ENCODE assay signal across 16 cellular contexts in the genomic region with DNA sequence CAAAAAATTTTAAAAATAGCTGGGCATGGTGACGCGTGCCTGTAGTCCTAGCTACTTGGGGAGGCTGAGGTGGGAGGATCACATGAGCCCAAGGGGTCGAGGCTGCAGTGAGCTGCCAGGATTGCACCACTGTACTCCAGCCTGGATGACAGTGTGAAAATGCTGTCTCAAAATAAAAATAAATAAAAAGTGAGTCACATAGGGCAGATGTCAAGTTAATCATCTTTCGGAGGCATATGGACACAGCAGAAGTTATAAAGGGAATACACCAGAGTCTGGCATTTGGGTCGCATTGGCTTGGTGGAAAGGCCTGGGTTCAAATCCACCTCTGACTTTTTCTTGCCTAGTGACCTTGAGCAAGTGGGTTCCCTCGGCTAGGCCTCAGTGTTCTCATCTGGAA.
DNase-seq lines count a peak whose midpoint lies in the region; ATAC-seq, FAIRE-seq and TF ChIP-seq lines count a peak whose summit lies in the region.
"Had no signal": no experiment of that assay in that cellular context is flagged by ENCODE, and none has a peak within 500 bp of the region (broad histone marks: within the 10 kb centered on the region; RNA-seq: fewer than 3 reads in every experiment).

No MANE protein-coding gene starts in this region.

- CTCF ChIA-PET in HepG2 (lab: Yijun Ruan, JAX; ENCODE audit: low intra/inter-chr PET ratio, low total read pairs): no interaction called here

- H2AFZ ChIP-seq in HepG2 (ENCODE audit: low read length): no peak overlapping the region

- POLR2A ChIA-PET in HepG2 (lab: Yijun Ruan, JAX): no interaction called here

- no peaks in the 10 kb centered on the region for H3K36me3 ChIP-seq in HepG2 (replicated peaks in 1 of 2; ENCODE audit: control insufficient read depth in 1 of 2, insufficient read depth in 2 of 2, low read length in 2 of 2)
- H3K36me3 ChIP-seq: BE2C had no signal

- intact Hi-C loops in HepG2 (cut with micrococcal nuclease; ENCODE audit: unreplicated experiment): no loop called here

- peaks cover 0 to 9% of the 10 kb centered on the region in 2 experiments; a peak in 3 of 5 replicates for H3K27me3 ChIP-seq in HepG2 (ENCODE audit: control insufficient read depth in 1 of 2, insufficient read depth in 2 of 2, low read length in 2 of 2)
- H3K27me3 ChIP-seq: BE2C had no signal

- H3K9me3 ChIP-seq in HepG2 (ENCODE audit: low read length): peaks cover 10% of the 10 kb centered on the region
- H3K9me3 ChIP-seq: BE2C had no signal

- no peak for TF ChIP-seq RAD21 in HepG2 (CRISPR knock-in tag; IDR thresholded peaks at IDR 0.05)

- WGBS in HepG2 (ENCODE audit: low lambda C conversion rate): 29% methylated on average over 6 of the region's 6 CpGs

- no peak for TF ChIP-seq POLR2A in HepG2 (IDR thresholded peaks at IDR 0.05; ENCODE audit: insufficient read depth in 1 of 2, low read depth in 2 of 2, low read length in 2 of 2)

- no peak overlapping the region for H3K4me2 ChIP-seq in HepG2 (ENCODE audit: low read depth, low read length)

- H4K20me1 ChIP-seq in HepG2 (ENCODE audit: insufficient read depth, low read length): no peaks in the 10 kb centered on the region

- H3K4me3 ChIP-seq in choroid plexus epithelial cell (ENCODE audit: low read depth, low read length): no peak overlapping the region
- no peak overlapping the region for H3K4me3 ChIP-seq in HepG2 (replicated peaks in 1 of 3; ENCODE audit: insufficient read depth in 1 of 3, low read depth in 2 of 3, low read length in 3 of 3)

- no TSS peak for BruUV-seq in HepG2 (replicated peaks; lab: Mats Ljungman, UMichigan)

- in situ Hi-C loops in HepG2 (cut with HindIII; ENCODE audit: extremely low pct_ligation_motif_present, low pct_unique_long_range_greater_than_20kb): no loop called here

- no peaks in the 10 kb centered on the region for H3K79me2 ChIP-seq in HepG2 (ENCODE audit: insufficient read depth, low read length)

- no peak for FAIRE-seq in HepG2 (lab: Jason Lieb, UNC)
- FAIRE-seq: RCC 7860 had no signal

- ATAC-seq in HepG2 (no peak), HG03039 (IDR thresholded peaks at IDR 0.05; ENCODE audit: unreplicated experiment) (no peak), HG03520 (IDR thresholded peaks at IDR 0.05; ENCODE audit: unreplicated experiment) (no peak)
- ATAC-seq: HCT116 had no signal

- peaks cover 3% of the 10 kb centered on the region for H3K4me1 ChIP-seq in HepG2 (ENCODE audit: insufficient read depth, low read length)
- H3K4me1 ChIP-seq: BE2C had no signal

- no peak overlapping the region for H3K9ac ChIP-seq in HepG2 (ENCODE audit: insufficient read depth, low read depth, low read length)

- DNase-seq in EH (ENCODE audit: low read depth) (peak; percentile 8), LHCN-M2 (ENCODE audit: low read depth) (peak; percentile 37), choroid plexus epithelial cell (ENCODE audit: low read depth) (peak; percentile 22), HepG2 (ENCODE audit: low spot score) (no peak)
- no peak for DNase-seq in activated T-cell treated with anti-CD3 and anti-CD28 coated beads, Interleukin-2, amount 50 U/mL, for 1 hour
- DNase-seq: BE2C; CD4-positive, alpha-beta memory T cell; Kasumi-1; NCI-H1436; NCI-H2029 treated with DMSO at 0.1 percent for 48 hours; NCI-H524; SHP77 treated with DMSO at 0.1 percent for 48 hours had no signal

- no peak overlapping the region for H3K27ac ChIP-seq in HepG2 (ENCODE audit: extremely low read length, insufficient read depth, low read length)

- TF ChIP-seq CTCF in choroid plexus epithelial cell (conservative IDR thresholded peaks at IDR 0.05; ENCODE audit: low read depth, low read length) (no peak), HepG2 (CRISPR knock-in tag; IDR thresholded peaks at IDR 0.05) (no peak)

- TF ChIP-seq EP300 in HepG2 (IDR thresholded peaks at IDR 0.05; ENCODE audit: low read depth in 2 of 2, low read length in 2 of 2) (no peak), HepG2 (CRISPR knock-in tag; IDR thresholded peaks at IDR 0.05; ENCODE audit: borderline replicate concordance) (no peak)

TF ChIP-seq in HepG2, 621 proteins besides CTCF, POLR2A, EP300 and RAD21:
- TF ChIP-seq, protein P1, sequence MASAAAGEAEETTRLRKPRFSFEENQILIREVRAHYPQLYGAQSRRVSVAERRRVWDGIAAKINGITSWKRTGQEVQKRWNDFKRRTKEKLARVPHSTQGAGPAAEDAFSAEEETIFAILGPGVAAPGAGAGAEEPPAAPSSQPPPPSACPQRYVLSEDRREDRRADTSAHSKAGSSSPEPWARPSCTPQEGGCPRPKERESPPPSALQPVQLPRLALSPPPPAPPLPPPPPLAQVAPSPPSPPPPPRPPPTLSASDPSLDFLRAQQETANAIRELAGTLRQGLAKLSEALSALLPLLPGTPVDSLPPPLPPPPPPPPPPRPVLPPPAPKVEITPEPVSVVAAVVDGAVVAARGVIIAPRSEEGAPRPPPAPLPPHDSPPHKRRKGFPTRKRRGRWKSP (CRISPR knock-in tag; IDR thresholded peaks at IDR 0.05): no peak
- TF ChIP-seq ZNF629 (CRISPR knock-in tag; conservative IDR thresholded peaks at IDR 0.05): peak; percentile 58
- TF ChIP-seq ZNF432 (CRISPR knock-in tag; IDR thresholded peaks at IDR 0.05; ENCODE audit: borderline replicate concordance): no peak
TF ChIP-seq in HepG2: peak in this region for 1.

Comparison
In these comparisons a context has a peak if more than half of its experiments do, and no peak if none do; other contexts are left out.
1. DNase-seq: peak in EH (single experiment), LHCN-M2 (single experiment) and choroid plexus epithelial cell (single experiment); none in HepG2 (single experiment) and activated T-cell treated with anti-CD3 and anti-CD28 coated beads, Interleukin-2, amount 50 U/mL, for 1 hour (single experiment).